ENCODE assay signal across 1 cellular context in the genomic region with DNA sequence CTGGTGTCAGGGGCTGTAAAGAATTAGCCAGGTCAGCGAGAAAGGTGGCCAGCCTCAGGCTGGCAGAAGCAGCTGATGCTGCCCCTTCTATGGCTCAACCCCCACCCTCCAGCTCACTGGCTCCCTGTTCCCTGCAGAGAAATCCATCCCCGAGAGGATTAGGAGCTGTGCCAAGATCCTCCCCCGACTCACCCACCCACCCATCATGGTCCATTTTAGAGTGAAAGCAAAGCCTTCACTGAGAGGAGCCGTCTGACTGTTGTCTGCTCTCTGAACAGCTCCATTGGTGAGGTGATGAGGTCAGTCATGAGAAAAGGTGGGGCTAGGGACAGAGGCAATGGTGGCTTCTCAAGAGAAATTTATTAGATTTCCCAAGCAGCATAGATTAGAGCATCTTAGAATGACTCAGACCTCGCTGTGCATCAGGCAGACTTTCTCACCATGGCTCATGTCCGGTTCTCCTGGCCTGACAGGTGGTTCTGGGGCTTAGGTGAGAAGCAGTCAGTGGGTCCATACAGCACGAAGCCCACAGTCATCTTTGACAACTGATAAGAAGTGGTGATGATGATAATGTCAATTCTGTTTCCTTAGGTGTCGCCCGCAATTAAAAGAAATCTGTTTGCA.
A peak's percentile ranks its signal among the peaks of the same experiment; 100 is the strongest.
TF ChIP-seq lines count a peak whose summit lies in the region.

No MANE protein-coding gene starts in this region.

TF ChIP-seq in HepG2, 621 proteins besides CTCF, POLR2A, EP300 and RAD21:
- TF ChIP-seq MAFK (conservative IDR thresholded peaks at IDR 0.05 in 1 of 2, IDR thresholded peaks at IDR 0.05 in 1 of 2; ENCODE audit: low read length in 2 of 2) (peak in 1 of 2 experiments; percentile 47; a peak in 2 of 4 replicates), POLR2G (IDR thresholded peaks at IDR 0.05; ENCODE audit: low read depth, low read length) (no peak), PAF1 (CRISPR knock-in tag; IDR thresholded peaks at IDR 0.05) (no peak), ZNF512B (CRISPR knock-in tag; IDR thresholded peaks at IDR 0.05; ENCODE audit: borderline replicate concordance) (no peak)
